In genomic region chr1:34657849-34658248, GRCh38 we compare ENCODE assay signal across 8 cellular contexts.
"Had no signal": no experiment of that assay in that cellular context is flagged by ENCODE, and none has a peak within 500 bp of the region (broad histone marks: within the 10 kb centered on the region; RNA-seq: fewer than 3 reads in every experiment).

No MANE protein-coding gene starts in this region.

- H3K9ac ChIP-seq: GM23248 had no signal

- H3K36me3 Mint-ChIP-seq: IgD-negative memory B cell had no signal

- H2AFZ ChIP-seq: GM23248 had no signal

- ATAC-seq: HepG2 had no signal

- H3K9me3 Mint-ChIP-seq: H9, IgD-negative memory B cell had no signal

- DNase-seq: GM23248, GOT3, H9, HCEC 1CT, KBM-7 had no signal

- H3K27ac Mint-ChIP-seq: IgD-negative memory B cell had no signal

- H3K4me3 Mint-ChIP-seq: H9, IgD-negative memory B cell had no signal

- H3K27ac ChIP-seq: GM23248, HL-60 had no signal

- H3K4me3 ChIP-seq: GM23248 had no signal
